Comparison of ENCODE assay signal across 10 cellular contexts in genomic region chr11:100445231-100445735, GRCh38.
DNase-seq lines count a peak whose midpoint lies in the region; ATAC-seq and TF ChIP-seq lines count a peak whose summit lies in the region.
"Had no signal": no experiment of that assay in that cellular context is flagged by ENCODE, and none has a peak within 500 bp of the region (broad histone marks: within the 10 kb centered on the region; RNA-seq: fewer than 3 reads in every experiment).

No MANE protein-coding gene starts in this region.

- peak overlapping the region; percentile 32 for H3K27ac ChIP-seq in layer of hippocampus (ENCODE audit: low read depth, low read length)
- no peak overlapping the region for H3K27ac ChIP-seq in MM.1S (ENCODE audit: low read length)

- H3K4me3 ChIP-seq in MM.1S (ENCODE audit: low read length) = no peak overlapping the region

- POLR2A ChIA-PET in naive thymus-derived CD8-positive, alpha-beta T cell (lab: Charles Lee) = no interaction called here

- no peaks in the 10 kb centered on the region for H3K4me1 Mint-ChIP-seq in T-helper 2 cell treated with Interferon-gamma antibody and Interleukin-4, amounts not matched to agents 5 μg/mL and 100 μg/mL, for 36 hours (ENCODE audit: low read depth)
- no peaks in the 10 kb centered on the region for H3K4me1 Mint-ChIP-seq in naive thymus-derived CD8-positive, alpha-beta T cell

- ATAC-seq in naive thymus-derived CD8-positive, alpha-beta T cell = no peak

- no peaks in the 10 kb centered on the region for H3K79me2 ChIP-seq in MM.1S (ENCODE audit: low read length)

- no peak overlapping the region for H3K4me3 Mint-ChIP-seq in T-helper 2 cell treated with Interferon-gamma antibody and Interleukin-4, amounts not matched to agents 5 μg/mL and 100 μg/mL, for 36 hours
- no peak overlapping the region for H3K4me3 Mint-ChIP-seq in naive thymus-derived CD8-positive, alpha-beta T cell

- H3K9me3 ChIP-seq in MM.1S (replicated peaks; ENCODE audit: insufficient read depth, low read length) = no peaks in the 10 kb centered on the region

- H3K27me3 ChIP-seq in layer of hippocampus (ENCODE audit: control insufficient read depth, insufficient read depth, low read length) (no peaks in the 10 kb centered on the region), MM.1S (replicated peaks; ENCODE audit: insufficient read depth, low read length) (no peaks in the 10 kb centered on the region)

- no peaks in the 10 kb centered on the region for H3F3A ChIP-seq in MM.1S (ENCODE audit: insufficient read depth, low read length)

- no peaks in the 10 kb centered on the region for H3K9me2 ChIP-seq in MM.1S (replicated peaks; ENCODE audit: insufficient read depth, low read length)

- H2AFZ ChIP-seq in MM.1S (ENCODE audit: low read length) = no peak overlapping the region

- H3K36me3 ChIP-seq in MM.1S (replicated peaks; ENCODE audit: insufficient read depth, low read length) = no peaks in the 10 kb centered on the region

- H3K27me3 Mint-ChIP-seq in T-helper 2 cell treated with Interferon-gamma antibody and Interleukin-4, amounts not matched to agents 5 μg/mL and 100 μg/mL, for 36 hours (ENCODE audit: low read depth) = no peaks in the 10 kb centered on the region
- no peaks in the 10 kb centered on the region for H3K27me3 Mint-ChIP-seq in naive thymus-derived CD8-positive, alpha-beta T cell

- H3K27ac Mint-ChIP-seq in T-helper 2 cell treated with Interferon-gamma antibody and Interleukin-4, amounts not matched to agents 5 μg/mL and 100 μg/mL, for 36 hours = no peak overlapping the region
- no peak overlapping the region for H3K27ac Mint-ChIP-seq in naive thymus-derived CD8-positive, alpha-beta T cell

- peak; percentile 92 for DNase-seq in COR-L47 (lab: John Stamatoyannopoulos, UW)
- DNase-seq in NCI-H2081 treated with DMSO at 0.1 percent for 48 hours (lab: John Stamatoyannopoulos, UW) = peak; percentile 87
- peak; percentile 63 for DNase-seq in cerebellum (ENCODE audit: low spot score)
- no peak for DNase-seq in MM.1S
- DNase-seq in NAMALWA (ENCODE audit: low spot score) = no peak
- no peak for DNase-seq in T-helper 2 cell treated with Interferon-gamma antibody and Interleukin-4, amounts not matched to agents 5 μg/mL and 100 μg/mL, for 36 hours (ENCODE audit: low spot score)
- no peak for DNase-seq in naive thymus-derived CD8-positive, alpha-beta T cell
- DNase-seq: GOT3, NCI-H1930 had no signal

- no peak overlapping the region for H3K9ac ChIP-seq in MM.1S (ENCODE audit: low read length)

- H4K20me1 ChIP-seq in MM.1S (ENCODE audit: insufficient read depth, low read length) = no peaks in the 10 kb centered on the region

- H3K36me3 Mint-ChIP-seq in T-helper 2 cell treated with Interferon-gamma antibody and Interleukin-4, amounts not matched to agents 5 μg/mL and 100 μg/mL, for 36 hours (ENCODE audit: low read depth) = no peaks in the 10 kb centered on the region
- H3K36me3 Mint-ChIP-seq in naive thymus-derived CD8-positive, alpha-beta T cell = no peaks in the 10 kb centered on the region

- H3K4me1 ChIP-seq in MM.1S (ENCODE audit: low read length) = no peaks in the 10 kb centered on the region

- TF ChIP-seq CTCF in MM.1S (IDR thresholded peaks at IDR 0.05; ENCODE audit: low read length) = no peak

- no peak overlapping the region for H3K4me2 ChIP-seq in MM.1S (ENCODE audit: low read depth, low read length)

- peaks cover 27% of the 10 kb centered on the region for H3K9me3 Mint-ChIP-seq in T-helper 2 cell treated with Interferon-gamma antibody and Interleukin-4, amounts not matched to agents 5 μg/mL and 100 μg/mL, for 36 hours
- peaks cover 0 to 22% (median 8%) of the 10 kb centered on the region in 9 donors for H3K9me3 Mint-ChIP-seq in naive thymus-derived CD8-positive, alpha-beta T cell

Comparison
In these comparisons a context has a peak if more than half of its experiments do, and no peak if none do; other contexts are left out.
1. DNase-seq: peak in COR-L47 (single experiment), NCI-H2081 treated with DMSO at 0.1 percent for 48 hours (single experiment) and cerebellum (single experiment); none in MM.1S (single experiment), NAMALWA (single experiment), T-helper 2 cell treated with Interferon-gamma antibody and Interleukin-4, amounts not matched to agents 5 μg/mL and 100 μg/mL, for 36 hours (single experiment) and naive thymus-derived CD8-positive, alpha-beta T cell (0 of 10).